27 cellular contexts compared by ENCODE assay signal in genomic region chr12:9052610-9053009, GRCh38.
"Had no signal": no experiment of that assay in that cellular context is flagged by ENCODE, and none has a peak within 500 bp of the region (broad histone marks: within the 10 kb centered on the region; RNA-seq: fewer than 3 reads in every experiment).

No MANE protein-coding gene starts in this region.

- H3K9me3 Mint-ChIP-seq: naive thymus-derived CD4-positive, alpha-beta T cell; natural killer cell; nephron; neural progenitor cell; stimulated activated effector memory CD8-positive, alpha-beta T cell treated with anti-CD3 and anti-CD28 coated beads, Interleukin-12 subunit alpha, Interleukin-12 subunit beta, amount 100 ng/mL, for 72 hours; stimulated activated naive B cell treated with anti-CD40 and anti-IgM and Interleukin-4, amounts not matched to agents 10 μg/mL and 1 μg/mL and 100 μg/mL, for 72 hours; stimulated activated naive CD8-positive, alpha-beta T cell treated with anti-CD3 and anti-CD28 coated beads, Interleukin-15, Interleukin-2, amounts not matched to agents 100 ng/mL and 50 ng/mL, for 24 hours had no signal

- ATAC-seq: naive thymus-derived CD4-positive, alpha-beta T cell; natural killer cell; psoas muscle; right cardiac atrium; right lobe of liver; stimulated activated effector memory CD8-positive, alpha-beta T cell treated with anti-CD3 and anti-CD28 coated beads, Interleukin-12 subunit alpha, Interleukin-12 subunit beta, amount 100 ng/mL, for 72 hours; stimulated activated naive B cell treated with anti-CD40 and anti-IgM and Interleukin-4, amounts not matched to agents 10 μg/mL and 1 μg/mL and 100 μg/mL, for 72 hours had no signal

- H3K27me3 ChIP-seq: neural progenitor cell, ovary, right lobe of liver, sigmoid colon, stomach, tibial artery, upper lobe of left lung had no signal

- H3K36me3 ChIP-seq: neural progenitor cell, ovary, right lobe of liver, sigmoid colon, stomach, thoracic aorta, tibial artery, upper lobe of left lung had no signal

- H3K27ac ChIP-seq: neural progenitor cell, ovary, parathyroid adenoma, psoas muscle, right lobe of liver, sigmoid colon, stomach, thoracic aorta, tibial artery, upper lobe of left lung had no signal

- H3K4me3 ChIP-seq: neural progenitor cell, ovary, psoas muscle, right lobe of liver, sigmoid colon, stomach, thoracic aorta, tibial artery, upper lobe of left lung had no signal

- H3K27me3 Mint-ChIP-seq: progenitor cell of endocrine pancreas; stimulated activated naive B cell treated with anti-CD40 and anti-IgM and Interleukin-4, amounts not matched to agents 10 μg/mL and 1 μg/mL and 100 μg/mL, for 72 hours; stimulated activated naive CD8-positive, alpha-beta T cell treated with anti-CD3 and anti-CD28 coated beads, Interleukin-15, Interleukin-2, amounts not matched to agents 100 ng/mL and 50 ng/mL, for 24 hours had no signal

- H3K4me1 ChIP-seq: neural progenitor cell, parathyroid adenoma, psoas muscle, right lobe of liver, sigmoid colon, tibial artery had no signal

- DNase-seq: naive thymus-derived CD4-positive, alpha-beta T cell; natural killer cell; occipital lobe; ovary; posterior cingulate gyrus; psoas muscle; right cardiac atrium; right lobe of liver; sigmoid colon; small intestine; stimulated activated CD4-positive, alpha-beta T cell treated with anti-CD3 and anti-CD28 coated beads, Interleukin-15, amount 100 ng/mL, for 24 hours; stimulated activated CD4-positive, alpha-beta T cell treated with anti-CD3 and anti-CD28 coated beads, Interleukin-2, amount 100 ng/mL, for 24 hours; stimulated activated CD4-positive, alpha-beta T cell treated with anti-CD3 and anti-CD28 coated beads, Interleukin-2, amount 100 ng/mL, for 48 hours; stimulated activated CD4-positive, alpha-beta T cell treated with anti-CD3 and anti-CD28 coated beads, Interleukin-4, amount 100 ng/mL, for 24 hours; stimulated activated naive B cell treated with anti-CD40 and anti-IgM and Interleukin-4, amounts not matched to agents 10 μg/mL and 1 μg/mL and 100 μg/mL, for 72 hours; stimulated activated naive CD4-positive, alpha-beta T cell treated with Interleukin-2 at 50 U/mL for 16 hours; stomach; tibial artery; trophoblast cell; upper lobe of left lung had no signal

- H3K36me3 Mint-ChIP-seq: neural progenitor cell; stimulated activated effector memory CD8-positive, alpha-beta T cell treated with anti-CD3 and anti-CD28 coated beads, Interleukin-12 subunit alpha, Interleukin-12 subunit beta, amount 100 ng/mL, for 72 hours; stimulated activated naive B cell treated with anti-CD40 and anti-IgM and Interleukin-4, amounts not matched to agents 10 μg/mL and 1 μg/mL and 100 μg/mL, for 72 hours had no signal

- H3K27ac Mint-ChIP-seq: nephron; neural progenitor cell; progenitor cell of endocrine pancreas; stimulated activated effector memory CD8-positive, alpha-beta T cell treated with anti-CD3 and anti-CD28 coated beads, Interleukin-12 subunit alpha, Interleukin-12 subunit beta, amount 100 ng/mL, for 72 hours; stimulated activated naive B cell treated with anti-CD40 and anti-IgM and Interleukin-4, amounts not matched to agents 10 μg/mL and 1 μg/mL and 100 μg/mL, for 72 hours; stimulated activated naive CD8-positive, alpha-beta T cell treated with anti-CD3 and anti-CD28 coated beads, Interleukin-15, Interleukin-2, amounts not matched to agents 100 ng/mL and 50 ng/mL, for 24 hours had no signal

- H3K4me3 Mint-ChIP-seq: naive thymus-derived CD4-positive, alpha-beta T cell; natural killer cell; nephron; neural progenitor cell; stimulated activated effector memory CD8-positive, alpha-beta T cell treated with anti-CD3 and anti-CD28 coated beads, Interleukin-12 subunit alpha, Interleukin-12 subunit beta, amount 100 ng/mL, for 72 hours; stimulated activated naive B cell treated with anti-CD40 and anti-IgM and Interleukin-4, amounts not matched to agents 10 μg/mL and 1 μg/mL and 100 μg/mL, for 72 hours; stimulated activated naive CD8-positive, alpha-beta T cell treated with anti-CD3 and anti-CD28 coated beads, Interleukin-15, Interleukin-2, amounts not matched to agents 100 ng/mL and 50 ng/mL, for 24 hours had no signal

- H3K9me3 ChIP-seq: ovary, psoas muscle, right lobe of liver, sigmoid colon, stomach, thoracic aorta, tibial artery, upper lobe of left lung had no signal
